8 cellular contexts compared by ENCODE assay signal in genomic region chr1:151175910-151176309, GRCh38. TPM values are rescaled to one million over a fixed set of nuclear protein-coding genes. Genes with fewer than 3 reads are reported as not detected.
DNase-seq lines count a peak whose midpoint lies in the region; ATAC-seq, FAIRE-seq and TF ChIP-seq lines count a peak whose summit lies in the region.

TMOD4 (minus strand) TSS chr1:151175981; CDS start chr1:151174875, 1,106 bp downstream.

- no peaks in the 10 kb centered on the region for H3K4me1 Mint-ChIP-seq in activated naive CD8-positive, alpha-beta T cell (ENCODE audit: low read depth)
- peaks cover 1% of the 10 kb centered on the region for H3K4me1 Mint-ChIP-seq in activated naive CD8-positive, alpha-beta T cell treated with anti-CD3 and anti-CD28 coated beads for 36 hours

- H3K36me3 ChIP-seq in heart right ventricle = peaks cover 0 to 93% (median 44%) of the 10 kb centered on the region in 9 donors

- H3K36me3 Mint-ChIP-seq in activated naive CD8-positive, alpha-beta T cell = peaks cover 4% of the 10 kb centered on the region
- H3K36me3 Mint-ChIP-seq in activated naive CD8-positive, alpha-beta T cell treated with anti-CD3 and anti-CD28 coated beads for 36 hours = peaks cover 18% of the 10 kb centered on the region

- H3K9me3 Mint-ChIP-seq in activated naive CD8-positive, alpha-beta T cell (ENCODE audit: low read depth) = no peaks in the 10 kb centered on the region
- no peaks in the 10 kb centered on the region for H3K9me3 Mint-ChIP-seq in activated naive CD8-positive, alpha-beta T cell treated with anti-CD3 and anti-CD28 coated beads for 36 hours

- WGBS in heart right ventricle, 2 donors = 54 to 55% methylated on average over 3 of the region's 3 CpGs

- TF ChIP-seq CTCF in heart right ventricle (IDR thresholded peaks at IDR 0.05) = peak in 8 of 9 donors; percentile 16 to 59 (median 42)

- FAIRE-seq in TTC549 (lab: Jason Lieb, UNC) (peak; percentile 82), urothelium cell line (lab: Jason Lieb, UNC) (no peak)

- peak within 1 kb of the TSS in 1 of 10 donors; percentile 40 for H3K27ac ChIP-seq in heart right ventricle

- H3K9me3 ChIP-seq in heart right ventricle = no peaks in the 10 kb centered on the region

- intact Hi-C loops in heart right ventricle (cut with DNase I) = no loop called here

- peaks cover 0 to 10% (median 0%) of the 10 kb centered on the region in 9 donors for H3K4me1 ChIP-seq in heart right ventricle

- no peak within 1 kb of the TSS for H3K4me3 Mint-ChIP-seq in activated naive CD8-positive, alpha-beta T cell
- no peak within 1 kb of the TSS for H3K4me3 Mint-ChIP-seq in activated naive CD8-positive, alpha-beta T cell treated with anti-CD3 and anti-CD28 coated beads for 36 hours

- H3K27me3 ChIP-seq in heart right ventricle = no peaks in the 10 kb centered on the region

- H3K27me3 Mint-ChIP-seq in activated naive CD8-positive, alpha-beta T cell = no peaks in the 10 kb centered on the region
- no peaks in the 10 kb centered on the region for H3K27me3 Mint-ChIP-seq in activated naive CD8-positive, alpha-beta T cell treated with anti-CD3 and anti-CD28 coated beads for 36 hours

- ATAC-seq in heart right ventricle (peak in 7 of 8 donors; percentile 24 to 66 (median 45)), HG03095 (IDR thresholded peaks at IDR 0.05; ENCODE audit: unreplicated experiment) (no peak)

- peak within 1 kb of the TSS; percentile 46 for H3K27ac Mint-ChIP-seq in activated naive CD8-positive, alpha-beta T cell
- no peak within 1 kb of the TSS for H3K27ac Mint-ChIP-seq in activated naive CD8-positive, alpha-beta T cell treated with anti-CD3 and anti-CD28 coated beads for 36 hours

- no peak for DNase-seq in activated naive CD8-positive, alpha-beta T cell treated with anti-CD3 and anti-CD28 coated beads for 36 hours
- DNase-seq in heart right ventricle = no peak
- peak; percentile 36 for DNase-seq in urothelium cell line (ENCODE audit: low spot score)
- DNase-seq in inferior parietal cortex (ENCODE audit: extremely low spot score) = no peak
- DNase-seq in NCI-H1105 treated with DMSO at 0.1 percent for 48 hours (lab: John Stamatoyannopoulos, UW) = no peak

- H3K4me3 ChIP-seq in heart right ventricle = no peak within 1 kb of the TSS

RNA-seq across cellular contexts. Expression of gene TMOD4, which starts in this region (rescaled TPM):
- 1 to 10 TPM; 2.3 to 2.5 TPM for total RNA-seq in activated naive CD8-positive, alpha-beta T cell treated with anti-CD3 and anti-CD28 coated beads for 36 hours
- total RNA-seq in heart right ventricle = under 1 TPM in 2 of 10 donors, not detected in 8; 0.46 to 0.74 TPM
- polyA plus RNA-seq in heart right ventricle = under 1 TPM; 0.06 to 0.88 TPM

Comparison
In these comparisons a context has a peak if more than half of its experiments do, and no peak if none do; other contexts are left out.
1. Peak in ATAC-seq in heart right ventricle; RNA of the gene not detected or under 1 TPM.